ENCODE assay signal across 2 cellular contexts in the genomic region with DNA sequence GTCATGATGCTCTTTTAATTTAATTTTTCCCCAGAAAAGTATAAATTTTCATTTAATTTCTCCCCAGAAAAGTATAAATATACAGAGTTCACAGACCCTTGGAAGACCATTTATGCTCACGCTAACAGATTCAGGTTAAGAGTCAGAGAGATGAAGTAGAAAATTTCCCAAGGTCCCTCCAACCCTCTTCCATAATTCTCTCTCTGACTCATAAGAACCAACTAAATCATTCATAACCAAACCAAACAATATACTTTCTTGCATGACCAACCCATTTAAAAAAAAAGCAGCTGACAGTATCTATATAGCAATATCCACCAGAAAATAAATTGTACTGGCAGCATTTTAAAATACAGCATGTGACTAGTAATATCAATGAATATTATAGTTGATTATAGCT.
TF ChIP-seq lines count a peak whose summit lies in the region.

No MANE protein-coding gene starts in this region.

TF ChIP-seq in A549, 52 proteins besides CTCF, POLR2A, EP300 and RAD21 (continued from another document):
- TF ChIP-seq NFE2L2 (conservative IDR thresholded peaks at IDR 0.05; ENCODE audit: low read length) = no peak
- no peak for TF ChIP-seq SREBF2 (IDR thresholded peaks at IDR 0.05)
- no peak for TF ChIP-seq ZSCAN20 (CRISPR knock-in tag; IDR thresholded peaks at IDR 0.05)
- no peak for TF ChIP-seq CBX2 (IDR thresholded peaks at IDR 0.05; ENCODE audit: borderline replicate concordance, low read depth)
- TF ChIP-seq CHD4 (IDR thresholded peaks at IDR 0.05; ENCODE audit: borderline replicate concordance) = no peak
- TF ChIP-seq FOSB (CRISPR knock-in tag; IDR thresholded peaks at IDR 0.05) = no peak
- TF ChIP-seq HEYL (CRISPR knock-in tag; IDR thresholded peaks at IDR 0.05) = no peak

TF ChIP-seq in GM12878, 131 proteins besides CTCF, POLR2A, EP300 and RAD21 (continued from another document):
- TF ChIP-seq, protein P1, sequence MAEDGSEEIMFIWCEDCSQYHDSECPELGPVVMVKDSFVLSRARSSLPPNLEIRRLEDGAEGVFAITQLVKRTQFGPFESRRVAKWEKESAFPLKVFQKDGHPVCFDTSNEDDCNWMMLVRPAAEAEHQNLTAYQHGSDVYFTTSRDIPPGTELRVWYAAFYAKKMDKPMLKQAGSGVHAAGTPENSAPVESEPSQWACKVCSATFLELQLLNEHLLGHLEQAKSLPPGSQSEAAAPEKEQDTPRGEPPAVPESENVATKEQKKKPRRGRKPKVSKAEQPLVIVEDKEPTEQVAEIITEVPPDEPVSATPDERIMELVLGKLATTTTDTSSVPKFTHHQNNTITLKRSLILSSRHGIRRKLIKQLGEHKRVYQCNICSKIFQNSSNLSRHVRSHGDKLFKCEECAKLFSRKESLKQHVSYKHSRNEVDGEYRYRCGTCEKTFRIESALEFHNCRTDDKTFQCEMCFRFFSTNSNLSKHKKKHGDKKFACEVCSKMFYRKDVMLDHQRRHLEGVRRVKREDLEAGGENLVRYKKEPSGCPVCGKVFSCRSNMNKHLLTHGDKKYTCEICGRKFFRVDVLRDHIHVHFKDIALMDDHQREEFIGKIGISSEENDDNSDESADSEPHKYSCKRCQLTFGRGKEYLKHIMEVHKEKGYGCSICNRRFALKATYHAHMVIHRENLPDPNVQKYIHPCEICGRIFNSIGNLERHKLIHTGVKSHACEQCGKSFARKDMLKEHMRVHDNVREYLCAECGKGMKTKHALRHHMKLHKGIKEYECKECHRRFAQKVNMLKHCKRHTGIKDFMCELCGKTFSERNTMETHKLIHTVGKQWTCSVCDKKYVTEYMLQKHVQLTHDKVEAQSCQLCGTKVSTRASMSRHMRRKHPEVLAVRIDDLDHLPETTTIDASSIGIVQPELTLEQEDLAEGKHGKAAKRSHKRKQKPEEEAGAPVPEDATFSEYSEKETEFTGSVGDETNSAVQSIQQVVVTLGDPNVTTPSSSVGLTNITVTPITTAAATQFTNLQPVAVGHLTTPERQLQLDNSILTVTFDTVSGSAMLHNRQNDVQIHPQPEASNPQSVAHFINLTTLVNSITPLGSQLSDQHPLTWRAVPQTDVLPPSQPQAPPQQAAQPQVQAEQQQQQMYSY (CRISPR knock-in tag; IDR thresholded peaks at IDR 0.05) = no peak
- no peak for TF ChIP-seq PAX5 (IDR thresholded peaks at IDR 0.05; ENCODE audit: borderline replicate concordance, low read depth, low read length)
- TF ChIP-seq IRF4 (IDR thresholded peaks at IDR 0.05; ENCODE audit: low read depth, low read length) = no peak
- TF ChIP-seq, protein P2, sequence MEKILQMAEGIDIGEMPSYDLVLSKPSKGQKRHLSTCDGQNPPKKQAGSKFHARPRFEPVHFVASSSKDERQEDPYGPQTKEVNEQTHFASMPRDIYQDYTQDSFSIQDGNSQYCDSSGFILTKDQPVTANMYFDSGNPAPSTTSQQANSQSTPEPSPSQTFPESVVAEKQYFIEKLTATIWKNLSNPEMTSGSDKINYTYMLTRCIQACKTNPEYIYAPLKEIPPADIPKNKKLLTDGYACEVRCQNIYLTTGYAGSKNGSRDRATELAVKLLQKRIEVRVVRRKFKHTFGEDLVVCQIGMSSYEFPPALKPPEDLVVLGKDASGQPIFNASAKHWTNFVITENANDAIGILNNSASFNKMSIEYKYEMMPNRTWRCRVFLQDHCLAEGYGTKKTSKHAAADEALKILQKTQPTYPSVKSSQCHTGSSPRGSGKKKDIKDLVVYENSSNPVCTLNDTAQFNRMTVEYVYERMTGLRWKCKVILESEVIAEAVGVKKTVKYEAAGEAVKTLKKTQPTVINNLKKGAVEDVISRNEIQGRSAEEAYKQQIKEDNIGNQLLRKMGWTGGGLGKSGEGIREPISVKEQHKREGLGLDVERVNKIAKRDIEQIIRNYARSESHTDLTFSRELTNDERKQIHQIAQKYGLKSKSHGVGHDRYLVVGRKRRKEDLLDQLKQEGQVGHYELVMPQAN (conservative IDR thresholded peaks at IDR 0.05) = no peak
